30 cellular contexts compared by ENCODE assay signal in the genomic region with DNA sequence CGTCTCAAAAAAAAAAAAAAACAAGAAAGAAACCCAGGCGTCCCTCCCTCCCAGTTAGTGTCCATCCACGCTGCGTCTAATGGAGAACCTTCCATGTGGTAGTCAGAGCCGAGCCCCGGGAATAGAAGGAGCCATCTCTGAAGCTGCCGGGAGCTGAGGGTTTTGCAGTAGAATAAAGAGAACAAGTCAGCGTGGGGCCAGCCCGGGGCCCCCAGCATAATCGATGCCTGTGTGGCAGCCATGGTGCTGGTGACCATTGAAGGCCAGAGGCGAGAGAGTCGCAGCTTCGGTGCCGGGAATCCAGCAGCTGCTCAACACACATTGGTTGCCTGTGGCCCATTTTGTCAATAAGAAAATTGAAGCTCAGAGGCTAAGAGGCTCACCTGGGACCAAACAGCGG.
"Had no signal": no experiment of that assay in that cellular context is flagged by ENCODE, and none has a peak within 500 bp of the region (broad histone marks: within the 10 kb centered on the region; RNA-seq: fewer than 3 reads in every experiment).

No MANE protein-coding gene starts in this region.

- H3K9me3 Mint-ChIP-seq: activated naive CD4-positive, alpha-beta T cell treated with anti-CD3 and anti-CD28 coated beads for 36 hours; activated naive CD8-positive, alpha-beta T cell treated with anti-CD3 and anti-CD28 coated beads for 36 hours; activated T-helper 1 cell treated with anti-CD3 and anti-CD28 coated beads, Interleukin-12 subunit alpha, Interleukin-12 subunit beta, Interleukin-2, Interleukin-4 antibody, amounts not matched to agents 30 ng/mL and 10 ng/mL and 1 ng/mL, durations not matched to agents 14 hours and 24 hours and 36 hours; endodermal cell had no signal

- H3K9me3 ChIP-seq: adrenal gland, breast epithelium had no signal

- H3K4me3 Mint-ChIP-seq: activated CD4-positive, alpha-beta memory T cell treated with anti-CD3 and anti-CD28 coated beads for 36 hours; activated CD4-positive, alpha-beta T cell treated with anti-CD3 and anti-CD28 coated beads for 36 hours; activated CD4-positive, alpha-beta T cell treated with anti-CD3 and anti-CD28 coated beads, Interleukin-2, amount 10 ng/mL, durations not matched to agents 24 days and 14 days; activated CD8-positive, alpha-beta memory T cell treated with anti-CD3 and anti-CD28 coated beads, Interleukin-2, amount 10 ng/mL, durations not matched to agents 7 days and 5 days; activated naive CD4-positive, alpha-beta T cell treated with anti-CD3 and anti-CD28 coated beads for 36 hours; activated naive CD4-positive, alpha-beta T cell treated with anti-CD3 and anti-CD28 coated beads, Interleukin-2, amount 50 U/mL, for 24 hours; activated naive CD8-positive, alpha-beta T cell treated with anti-CD3 and anti-CD28 coated beads for 36 hours; activated naive CD8-positive, alpha-beta T cell treated with anti-CD3 and anti-CD28 coated beads, Interleukin-2, amount 50 U/mL, for 24 hours; activated T-helper 1 cell treated with anti-CD3 and anti-CD28 coated beads, Interleukin-12 subunit alpha, Interleukin-12 subunit beta, Interleukin-2, Interleukin-4 antibody, amounts not matched to agents 30 ng/mL and 10 ng/mL and 1 ng/mL, durations not matched to agents 14 hours and 24 hours and 36 hours; brain; endodermal cell had no signal

- H3K4me1 Mint-ChIP-seq: activated CD4-positive, alpha-beta T cell treated with anti-CD3 and anti-CD28 coated beads for 36 hours; activated naive CD4-positive, alpha-beta T cell treated with anti-CD3 and anti-CD28 coated beads, Interleukin-2, amount 50 U/mL, for 24 hours; activated naive CD8-positive, alpha-beta T cell treated with anti-CD3 and anti-CD28 coated beads for 36 hours had no signal

- H3K4me3 ChIP-seq: adrenal gland, breast epithelium, cardiac muscle cell had no signal

- H3K27ac Mint-ChIP-seq: activated CD4-positive, alpha-beta memory T cell treated with anti-CD3 and anti-CD28 coated beads for 36 hours; activated CD4-positive, alpha-beta T cell treated with anti-CD3 and anti-CD28 coated beads for 36 hours; activated CD4-positive, alpha-beta T cell treated with anti-CD3 and anti-CD28 coated beads, Interleukin-2, amount 10 ng/mL, durations not matched to agents 24 days and 14 days; activated naive CD4-positive, alpha-beta T cell treated with anti-CD3 and anti-CD28 coated beads for 36 hours; activated naive CD4-positive, alpha-beta T cell treated with anti-CD3 and anti-CD28 coated beads, Interleukin-2, amount 50 U/mL, for 24 hours; activated naive CD8-positive, alpha-beta T cell treated with anti-CD3 and anti-CD28 coated beads for 36 hours; activated naive CD8-positive, alpha-beta T cell treated with anti-CD3 and anti-CD28 coated beads, Interleukin-2, amount 50 U/mL, for 24 hours; activated T-helper 1 cell treated with anti-CD3 and anti-CD28 coated beads, Interleukin-12 subunit alpha, Interleukin-12 subunit beta, Interleukin-2, Interleukin-4 antibody, amounts not matched to agents 30 ng/mL and 10 ng/mL and 1 ng/mL, durations not matched to agents 14 hours and 24 hours and 36 hours; activated T-helper 2 cell treated with anti-CD3 and anti-CD28 coated beads, Interferon-gamma antibody, Interleukin-2, Interleukin-4, amounts not matched to agents 10 μg/mL and 5 μg/mL and 100 μg/mL, durations not matched to agents 14 hours and 24 hours and 36 hours; brain; endodermal cell had no signal

- H3K27me3 Mint-ChIP-seq: activated CD4-positive, alpha-beta memory T cell treated with anti-CD3 and anti-CD28 coated beads for 36 hours; activated naive CD4-positive, alpha-beta T cell treated with anti-CD3 and anti-CD28 coated beads, Interleukin-2, amount 50 U/mL, for 24 hours; activated naive CD8-positive, alpha-beta T cell treated with anti-CD3 and anti-CD28 coated beads for 36 hours had no signal

- H3K36me3 ChIP-seq: adrenal gland, breast epithelium, cardiac muscle cell had no signal

- ATAC-seq: activated CD8-positive, alpha-beta T cell treated with anti-CD3 and anti-CD28 coated beads, Interleukin-2, amount 10 ng/mL, durations not matched to agents 7 days and 5 days; activated naive CD8-positive, alpha-beta T cell treated with anti-CD3 and anti-CD28 coated beads, Interleukin-2, amount 50 U/mL, for 24 hours had no signal

- H3K27me3 ChIP-seq: adrenal gland, breast epithelium, cardiac muscle cell had no signal

- H3K27ac ChIP-seq: adrenal gland, breast epithelium, cardiac muscle cell had no signal

- DNase-seq: activated CD4-positive, alpha-beta memory T cell treated with anti-CD3 and anti-CD28 coated beads for 36 hours; activated CD4-positive, alpha-beta T cell treated with anti-CD3 and anti-CD28 coated beads for 36 hours; activated CD4-positive, alpha-beta T cell treated with anti-CD3 and anti-CD28 coated beads, Interleukin-2, amount 10 ng/mL, durations not matched to agents 24 days and 14 days; activated CD4-positive, CD25-positive, alpha-beta regulatory T cell; activated CD4-positive, CD25-positive, alpha-beta regulatory T cell treated with anti-CD3 and anti-CD28 coated beads, Interleukin-2, amount 50 U/mL, for 72 hours; activated CD8-positive, alpha-beta memory T cell treated with anti-CD3 and anti-CD28 coated beads, Interleukin-2, amount 10 ng/mL, durations not matched to agents 7 days and 5 days; activated CD8-positive, alpha-beta memory T cell treated with anti-CD3 and anti-CD28 coated beads, Interleukin-2, amount 50 U/mL, for 4 hours; activated CD8-positive, alpha-beta T cell treated with anti-CD3 and anti-CD28 coated beads, Interleukin-2, amount 10 ng/mL, durations not matched to agents 7 days and 5 days; activated effector memory CD4-positive, alpha-beta T cell treated with anti-CD3 and anti-CD28 coated beads, Interleukin-2, amount 50 U/mL, for 16 hours; activated naive CD4-positive, alpha-beta T cell treated with anti-CD3 and anti-CD28 coated beads for 36 hours; activated naive CD8-positive, alpha-beta T cell treated with anti-CD3 and anti-CD28 coated beads for 36 hours; activated naive CD8-positive, alpha-beta T cell treated with anti-CD3 and anti-CD28 coated beads, Interleukin-2, amount 50 U/mL, for 24 hours; activated T-cell treated with anti-CD3 and anti-CD28 coated beads, Interleukin-2, amount 50 U/mL, for 1 hour; activated T-cell treated with anti-CD3 and anti-CD28 coated beads, Interleukin-2, amount 50 U/mL, for 48 hours; adrenal gland; amygdala; central memory CD4-positive, alpha-beta T cell; cerebellar nuclear complex; cortex of kidney; effector memory CD4-positive, alpha-beta T cell; foreskin fibroblast; head of caudate nucleus; T-helper 2 cell had no signal

- H3K4me1 ChIP-seq: adrenal gland, breast epithelium had no signal

- H3K36me3 Mint-ChIP-seq: activated naive CD4-positive, alpha-beta T cell treated with anti-CD3 and anti-CD28 coated beads, Interleukin-2, amount 50 U/mL, for 24 hours; brain had no signal
